Comparison of ENCODE assay signal across 8 cellular contexts in the genomic region with DNA sequence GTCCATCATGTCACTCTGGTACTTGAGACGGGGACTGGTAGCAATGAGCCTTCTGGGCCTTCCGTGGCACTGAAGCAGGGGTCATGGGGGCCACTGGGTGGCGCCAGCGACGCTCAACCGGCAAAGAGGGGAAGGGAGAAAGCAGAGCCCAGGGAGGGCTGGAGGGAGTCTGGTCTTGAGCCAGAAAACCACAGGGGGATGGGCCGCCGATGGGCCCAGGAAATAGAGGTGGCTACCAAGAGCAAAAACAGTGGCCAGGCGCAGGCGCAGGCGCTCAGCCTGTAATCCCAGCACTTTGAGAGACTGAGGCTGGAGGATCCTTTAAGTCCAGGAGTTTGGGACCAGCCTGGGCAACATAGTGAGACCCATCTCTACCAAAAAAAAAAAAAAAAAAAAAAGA. TPM values are rescaled to one million over a fixed set of nuclear protein-coding genes. Genes with fewer than 3 reads are reported as not detected.
DNase-seq lines count a peak whose midpoint lies in the region; ATAC-seq and TF ChIP-seq lines count a peak whose summit lies in the region.

No MANE protein-coding gene starts in this region.

- H3K4me2 ChIP-seq in PC-3 (ENCODE audit: low read length), result no peak overlapping the region

- H3K9me2 ChIP-seq in PC-3 (replicated peaks; ENCODE audit: low read length), result no peaks in the 10 kb centered on the region

- H3K79me2 ChIP-seq in PC-3 (ENCODE audit: low read length), result no peaks in the 10 kb centered on the region

- H3K27ac Mint-ChIP-seq in activated naive CD8-positive, alpha-beta T cell treated with anti-CD3 and anti-CD28 coated beads for 36 hours, result no peak overlapping the region

- no peaks in the 10 kb centered on the region for H3K36me3 Mint-ChIP-seq in activated naive CD8-positive, alpha-beta T cell treated with anti-CD3 and anti-CD28 coated beads for 36 hours

- TF ChIP-seq CTCF in PC-3 (conservative IDR thresholded peaks at IDR 0.05; ENCODE audit: low read depth, low read length), result peak; percentile 89
- peak; percentile 28 to 52 (median 34) for TF ChIP-seq CTCF in transverse colon (IDR thresholded peaks at IDR 0.05)

- H3K4me3 Mint-ChIP-seq in activated naive CD8-positive, alpha-beta T cell treated with anti-CD3 and anti-CD28 coated beads for 36 hours, result no peak overlapping the region

- DNase-seq in activated gamma-delta T cell treated with Interleukin-2 at 50 U/mL for 16 hours (peak; percentile 21), activated gamma-delta T cell (lab: John Stamatoyannopoulos, UW) (no peak), PC-3 (peak; percentile 68), kidney tubule cell (ENCODE audit: low spot score) (peak; percentile 52), transverse colon (peak; percentile 17), SW480 (ENCODE audit: low spot score) (no peak)
- DNase-seq in activated naive CD8-positive, alpha-beta T cell treated with anti-CD3 and anti-CD28 coated beads for 36 hours, result peak; percentile 46

- peaks cover 2% of the 10 kb centered on the region for H3K4me1 Mint-ChIP-seq in activated naive CD8-positive, alpha-beta T cell treated with anti-CD3 and anti-CD28 coated beads for 36 hours

- no peaks in the 10 kb centered on the region for H3K27me3 Mint-ChIP-seq in activated naive CD8-positive, alpha-beta T cell treated with anti-CD3 and anti-CD28 coated beads for 36 hours

- no peaks in the 10 kb centered on the region for H4K20me1 ChIP-seq in PC-3 (ENCODE audit: low read length)

- no peak overlapping the region for H3K9ac ChIP-seq in PC-3 (ENCODE audit: low read length)

- CTCF ChIA-PET in PC-3 (lab: Charles Lee), result no interaction called here

- H3F3A ChIP-seq in PC-3 (ENCODE audit: low read length, unreplicated experiment), result no peaks in the 10 kb centered on the region

- 45% methylated on average over 11 of the region's 11 CpGs; no CpG with 5 or more reads in 1 of the 2 donors for WGBS in transverse colon (ENCODE audit: low coverage in 1 of 2), 2 donors

- intact Hi-C loops in PC-3 (cut with micrococcal nuclease) (no loop called here), transverse colon (cut with DNase I; ENCODE audit: low total_unique reads) (no loop called here)

- POLR2A ChIA-PET in PC-3 (lab: Charles Lee; ENCODE audit: unreplicated experiment), result no interaction called here

- H3K36me3 ChIP-seq in PC-3 (ENCODE audit: low read depth, low read length), result no peaks in the 10 kb centered on the region
- H3K36me3 ChIP-seq in transverse colon, result no peaks in the 10 kb centered on the region

- TF ChIP-seq POLR2A in transverse colon (IDR thresholded peaks at IDR 0.05), result no peak

- ATAC-seq in HG02852 (IDR thresholded peaks at IDR 0.05; ENCODE audit: unreplicated experiment) (peak; percentile 76), PC-3 (peak; percentile 86)

- no peaks in the 10 kb centered on the region for H3K9me3 ChIP-seq in PC-3 (ENCODE audit: low read length)
- no peaks in the 10 kb centered on the region for H3K9me3 ChIP-seq in transverse colon

- in situ Hi-C loops in transverse colon (cut with MboI; ENCODE audit: low pct_ligation_motif_present in 1 of 4, low pct_unique_long_range_greater_than_20kb in 1 of 4, low sequenced_read_pairs in 3 of 4), result no loop called here

- no peak for TF ChIP-seq EP300 in transverse colon (IDR thresholded peaks at IDR 0.05; ENCODE audit: low read depth)

- no peaks in the 10 kb centered on the region for H3K4me1 ChIP-seq in PC-3 (ENCODE audit: insufficient read depth, low read length)
- no peaks in the 10 kb centered on the region for H3K4me1 ChIP-seq in transverse colon

- BruUV-seq in PC-3 (replicated peaks; lab: Mats Ljungman, UMichigan), result no TSS peak

- no peak overlapping the region for H2AFZ ChIP-seq in PC-3 (ENCODE audit: low read length)

- no peaks in the 10 kb centered on the region for H3K9me3 Mint-ChIP-seq in activated naive CD8-positive, alpha-beta T cell treated with anti-CD3 and anti-CD28 coated beads for 36 hours

- H3K27ac ChIP-seq in PC-3 (ENCODE audit: low read length) (no peak overlapping the region), transverse colon (no peak overlapping the region)

- no peaks in the 10 kb centered on the region for H3K27me3 ChIP-seq in PC-3 (ENCODE audit: low read length)
- no peaks in the 10 kb centered on the region for H3K27me3 ChIP-seq in transverse colon

- no peak overlapping the region for H3K4me3 ChIP-seq in PC-3 (ENCODE audit: low read length)
- H3K4me3 ChIP-seq in transverse colon, result no peak overlapping the region

RNA-seq across cellular contexts. Expression of gene EXOC8, which starts 21.8 kb away (rescaled TPM):
- total RNA-seq in PC-3 (2014; rRNA removed) (14.0 and 14.9 TPM in 2 replicates), transverse colon (10 to 100 TPM in 3 of 4 donors, 1 to 10 TPM in 1; 9.0 to 18.3 (median 13.3) TPM)
- 10 to 100 TPM; 12.6 to 13.0 TPM for total RNA-seq in activated naive CD8-positive, alpha-beta T cell treated with anti-CD3 and anti-CD28 coated beads for 36 hours

RNA-seq across cellular contexts. Expression of gene SPRTN, which starts 22.2 kb away (rescaled TPM):
- 17.1 and 27.8 TPM in 2 replicates for total RNA-seq in PC-3 (2014; rRNA removed)
- total RNA-seq in activated naive CD8-positive, alpha-beta T cell treated with anti-CD3 and anti-CD28 coated beads for 36 hours, result 10 to 100 TPM; 11.2 to 12.2 TPM
- 10 to 100 TPM in 3 of 4 donors, 1 to 10 TPM in 1; 8.0 to 21.6 (median 15.3) TPM for total RNA-seq in transverse colon

Comparison
In these comparisons a context has a peak if more than half of its experiments do, and no peak if none do; other contexts are left out.
1. DNase-seq: peak in activated gamma-delta T cell treated with Interleukin-2 at 50 U/mL for 16 hours (single experiment), PC-3 (single experiment), activated naive CD8-positive, alpha-beta T cell treated with anti-CD3 and anti-CD28 coated beads for 36 hours (single experiment), kidney tubule cell (single experiment) and transverse colon (single experiment); none in activated gamma-delta T cell (single experiment) and SW480 (single experiment).